In genomic region chrX:17036172-17036961, GRCh38 we compare ENCODE assay signal across 25 cellular contexts.
DNase-seq lines count a peak whose midpoint lies in the region; ATAC-seq, FAIRE-seq and TF ChIP-seq lines count a peak whose summit lies in the region.
"Had no signal": no experiment of that assay in that cellular context is flagged by ENCODE, and none has a peak within 500 bp of the region (broad histone marks: within the 10 kb centered on the region; RNA-seq: fewer than 3 reads in every experiment).

No MANE protein-coding gene starts in this region.

- H3K9me3 Mint-ChIP-seq in nephron: no peaks in the 10 kb centered on the region

- no peak for TF ChIP-seq POLR2A in GM12892 (IDR thresholded peaks at IDR 0.05; ENCODE audit: low read depth, low read length)

- H3K4me3 ChIP-seq in fibroblast of villous mesenchyme (ENCODE audit: low read depth, low read length): no peak overlapping the region

- peaks cover 55% of the 10 kb centered on the region for H3K4me1 Mint-ChIP-seq in nephron
- H3K4me1 Mint-ChIP-seq: CD4-positive, alpha-beta memory T cell had no signal

- ATAC-seq in HG03139 (IDR thresholded peaks at IDR 0.05; ENCODE audit: unreplicated experiment): no peak

- H3K27ac Mint-ChIP-seq in nephron: peak overlapping the region; percentile 2 to 70 (median 40)

- TF ChIP-seq CTCF in VCaP (conservative IDR thresholded peaks at IDR 0.05): no peak
- TF ChIP-seq CTCF in fibroblast of villous mesenchyme (IDR thresholded peaks at IDR 0.05; ENCODE audit: insufficient read depth, low read depth, low read length): no peak
- no peak for TF ChIP-seq CTCF in nephron (IDR thresholded peaks at IDR 0.05; ENCODE audit: unreplicated experiment in 3 of 3)

- peak overlapping the region; percentile 23; the same call in 1 of the 2 replicates for H3K27ac ChIP-seq in VCaP

- H3K4me3 Mint-ChIP-seq in nephron: no peak overlapping the region
- H3K4me3 Mint-ChIP-seq: CD4-positive, alpha-beta memory T cell had no signal

- no peak for FAIRE-seq in GM12892 (lab: Jason Lieb, UNC)
- FAIRE-seq: A204.1, GM18507 had no signal

- DNase-seq in CD1c-positive myeloid dendritic cell (ENCODE audit: extremely low spot score): peak; percentile 13
- peak; percentile 43 for DNase-seq in fibroblast of villous mesenchyme (ENCODE audit: low read depth)
- no peak for DNase-seq in NCI-H1048 (lab: John Stamatoyannopoulos, UW)
- DNase-seq in GM12892 (ENCODE audit: insufficient read length): no peak
- no peak for DNase-seq in activated naive CD4-positive, alpha-beta T cell treated with anti-CD3 and anti-CD28 coated beads, Interleukin-2, amount 50 U/mL, for 16 hours
- DNase-seq: BE2C; CD4-positive, alpha-beta memory T cell; DMS53; EL; GOT3; KBM-7; MV-4-11; NCI-H1417; NCI-H187; NCI-H2107; NCI-H2227 treated with DMSO at 0.1 percent for 48 hours; NCI-H510A treated with DMSO at 0.1 percent for 48 hours; NCI-H82; OCI-M1; Right ventricle myocardium superior had no signal

- no peaks in the 10 kb centered on the region for H3K36me3 Mint-ChIP-seq in nephron (ENCODE audit: low read depth)
- H3K36me3 Mint-ChIP-seq: CD4-positive, alpha-beta memory T cell had no signal

- no peaks in the 10 kb centered on the region for H3K27me3 Mint-ChIP-seq in nephron (ENCODE audit: low read depth)

Comparison
In these comparisons a context has a peak if more than half of its experiments do, and no peak if none do; other contexts are left out.
1. DNase-seq: peak in CD1c-positive myeloid dendritic cell (single experiment) and fibroblast of villous mesenchyme (single experiment); none in NCI-H1048 (single experiment), GM12892 (single experiment) and activated naive CD4-positive, alpha-beta T cell treated with anti-CD3 and anti-CD28 coated beads, Interleukin-2, amount 50 U/mL, for 16 hours (single experiment).